In the genomic region with DNA sequence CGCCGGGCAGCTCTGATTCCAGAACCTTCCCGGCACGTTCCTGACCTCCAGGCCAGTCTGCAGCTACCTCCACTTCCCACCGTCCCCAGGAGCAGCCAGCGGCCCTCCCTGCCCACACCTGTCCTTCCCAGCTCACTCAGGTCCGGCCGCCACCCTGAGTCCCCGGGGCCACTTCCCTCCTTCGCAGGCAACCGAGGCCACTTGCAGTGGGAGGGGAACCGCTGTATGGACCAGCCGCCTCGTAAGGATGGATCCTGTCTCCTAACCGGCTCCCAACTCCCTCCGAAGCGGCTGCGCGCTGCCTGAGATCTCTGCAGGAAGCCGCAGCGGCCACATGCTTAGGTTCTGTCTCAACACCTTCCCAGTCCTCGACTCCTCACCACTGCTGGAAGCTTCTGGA, we compare ENCODE assay signal across 13 cellular contexts. TPM values are rescaled to one million over a fixed set of nuclear protein-coding genes. Genes with fewer than 3 reads are reported as not detected.
DNase-seq lines count a peak whose midpoint lies in the region; ATAC-seq and TF ChIP-seq lines count a peak whose summit lies in the region.
"Had no signal": no experiment of that assay in that cellular context is flagged by ENCODE, and none has a peak within 500 bp of the region (broad histone marks: within the 10 kb centered on the region; RNA-seq: fewer than 3 reads in every experiment).

No MANE protein-coding gene starts in this region.

- ATAC-seq in activated T-cell treated with anti-CD3 and anti-CD28 coated beads, Interleukin-2, amount 50 U/mL, for 4 hours = no peak
- ATAC-seq in stimulated activated naive B cell treated with anti-CD40 and anti-IgM and Interleukin-4, amounts not matched to agents 10 μg/mL and 1 μg/mL and 100 μg/mL, for 72 hours (replicated peaks) = no peak
- ATAC-seq in GM19463 (IDR thresholded peaks at IDR 0.05; ENCODE audit: unreplicated experiment) = no peak
- ATAC-seq: lower lobe of right lung had no signal

- H4K20me1 ChIP-seq in OCI-LY3 (ENCODE audit: insufficient read depth, low read length) = no peaks in the 10 kb centered on the region

- H3K9me3 Mint-ChIP-seq in activated T-cell treated with anti-CD3 and anti-CD28 coated beads, Interleukin-2, amount 50 U/mL, for 4 hours = no peaks in the 10 kb centered on the region
- H3K9me3 Mint-ChIP-seq in stimulated activated naive B cell treated with anti-CD40 and anti-IgM and Interleukin-4, amounts not matched to agents 10 μg/mL and 1 μg/mL and 100 μg/mL, for 72 hours = no peaks in the 10 kb centered on the region

- H3K79me2 ChIP-seq in OCI-LY3 (ENCODE audit: low read length) = no peaks in the 10 kb centered on the region; the same call in 1 of the 2 replicates

- no peak overlapping the region for H3K9ac ChIP-seq in OCI-LY3 (ENCODE audit: low read length)

- H3K36me3 ChIP-seq in OCI-LY3 (replicated peaks; ENCODE audit: low read depth, low read length) = no peaks in the 10 kb centered on the region

- no peak for DNase-seq in activated T-cell treated with anti-CD3 and anti-CD28 coated beads, Interleukin-2, amount 50 U/mL, for 4 hours
- no peak for DNase-seq in activated T-cell treated with anti-CD3 and anti-CD28 coated beads for 4 hours
- DNase-seq in stimulated activated naive B cell treated with anti-CD40 and anti-IgM and Interleukin-4, amounts not matched to agents 10 μg/mL and 1 μg/mL and 100 μg/mL, for 72 hours = no peak
- no peak for DNase-seq in iPS-NIHi11 (ENCODE audit: low spot score)
- DNase-seq in NCI-H510A (lab: John Stamatoyannopoulos, UW) = no peak
- DNase-seq: hippocampal formation, lower lobe of right lung, posterior cingulate gyrus had no signal

- H3K27ac Mint-ChIP-seq in stimulated activated naive B cell treated with anti-CD40 and anti-IgM and Interleukin-4, amounts not matched to agents 10 μg/mL and 1 μg/mL and 100 μg/mL, for 72 hours = peak overlapping the region; percentile 81

- peaks cover 23% of the 10 kb centered on the region for H3K4me1 ChIP-seq in OCI-LY3 (ENCODE audit: low read length)

- H3K27me3 Mint-ChIP-seq in activated T-cell treated with anti-CD3 and anti-CD28 coated beads, Interleukin-2, amount 50 U/mL, for 4 hours (ENCODE audit: low read depth) = no peaks in the 10 kb centered on the region
- H3K27me3 Mint-ChIP-seq in stimulated activated naive B cell treated with anti-CD40 and anti-IgM and Interleukin-4, amounts not matched to agents 10 μg/mL and 1 μg/mL and 100 μg/mL, for 72 hours = peaks cover 5 to 11% of the 10 kb centered on the region in 2 donors

- no peak overlapping the region for H3K4me3 ChIP-seq in OCI-LY3 (ENCODE audit: low read length)
- H3K4me3 ChIP-seq: cardiac muscle cell, vagina had no signal

- H3K27ac ChIP-seq in OCI-LY3 (ENCODE audit: low read length) (no peak overlapping the region), cingulate gyrus (ENCODE audit: low read depth, low read length) (peak overlapping the region; percentile 19)
- H3K27ac ChIP-seq: cardiac muscle cell had no signal

- no peaks in the 10 kb centered on the region for H3K36me3 Mint-ChIP-seq in activated T-cell treated with anti-CD3 and anti-CD28 coated beads, Interleukin-2, amount 50 U/mL, for 4 hours (ENCODE audit: insufficient read depth)
- peaks cover 6 to 10% of the 10 kb centered on the region in 2 donors for H3K36me3 Mint-ChIP-seq in stimulated activated naive B cell treated with anti-CD40 and anti-IgM and Interleukin-4, amounts not matched to agents 10 μg/mL and 1 μg/mL and 100 μg/mL, for 72 hours

- peaks cover 70% of the 10 kb centered on the region for H3K4me1 Mint-ChIP-seq in activated T-cell treated with anti-CD3 and anti-CD28 coated beads, Interleukin-2, amount 50 U/mL, for 4 hours (ENCODE audit: low read depth)
- peaks cover 32 to 44% of the 10 kb centered on the region in 2 donors for H3K4me1 Mint-ChIP-seq in stimulated activated naive B cell treated with anti-CD40 and anti-IgM and Interleukin-4, amounts not matched to agents 10 μg/mL and 1 μg/mL and 100 μg/mL, for 72 hours

- no peaks in the 10 kb centered on the region for H3K9me3 ChIP-seq in OCI-LY3 (ENCODE audit: insufficient read depth, low read length)
- H3K9me3 ChIP-seq: lower lobe of right lung, vagina had no signal

- H3K4me2 ChIP-seq in OCI-LY3 (ENCODE audit: low read length) = peak overlapping the region; percentile 98; the same call in 1 of the 2 replicates

- H3K27me3 ChIP-seq in OCI-LY3 (ENCODE audit: low read depth, low read length) = no peaks in the 10 kb centered on the region
- H3K27me3 ChIP-seq: cardiac muscle cell, vagina had no signal

- TF ChIP-seq CTCF in OCI-LY3 (IDR thresholded peaks at IDR 0.05; ENCODE audit: low read depth, low read length) = no peak

- no peak overlapping the region for H2AFZ ChIP-seq in OCI-LY3 (ENCODE audit: low read depth, low read length)

- peak overlapping the region; percentile 53 for H3K4me3 Mint-ChIP-seq in activated T-cell treated with anti-CD3 and anti-CD28 coated beads, Interleukin-2, amount 50 U/mL, for 4 hours
- peak overlapping the region; percentile 59 to 64 for H3K4me3 Mint-ChIP-seq in stimulated activated naive B cell treated with anti-CD40 and anti-IgM and Interleukin-4, amounts not matched to agents 10 μg/mL and 1 μg/mL and 100 μg/mL, for 72 hours

RNA-seq across cellular contexts. Expression of gene TMEM250, which starts 7.5 kb away (rescaled TPM):
- total RNA-seq in activated T-cell treated with anti-CD3 and anti-CD28 coated beads, Interleukin-2, amount 50 U/mL, for 4 hours = 10 to 100 TPM; 46.3 to 47.4 (median 46.5) TPM

RNA-seq across cellular contexts. Expression of gene NACC2, which starts 16.1 kb away (rescaled TPM):
- total RNA-seq in activated T-cell treated with anti-CD3 and anti-CD28 coated beads, Interleukin-2, amount 50 U/mL, for 4 hours = 1 to 10 TPM; 5.9 to 6.2 (median 6.0) TPM
